1 cellular context compared by ENCODE assay signal in the genomic region with DNA sequence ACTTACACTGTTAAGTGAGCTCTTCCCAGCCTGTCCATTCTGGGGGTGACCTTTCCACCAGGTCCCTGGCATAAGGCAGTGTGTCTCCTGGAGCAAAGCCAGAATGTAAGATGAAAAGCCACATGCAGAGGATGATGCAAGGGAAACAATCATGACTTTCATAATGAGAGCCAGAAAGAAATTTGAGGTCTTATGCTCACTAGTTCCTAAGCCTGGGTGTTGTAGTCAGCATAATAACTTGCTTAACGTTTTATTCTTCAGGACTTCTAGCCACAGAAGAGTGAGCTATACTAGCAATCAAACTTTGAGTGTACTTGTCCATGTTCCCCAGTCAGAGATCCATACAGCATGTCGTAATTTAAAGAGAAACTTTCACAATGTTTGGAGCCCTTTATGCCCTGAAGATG.
TF ChIP-seq lines count a peak whose summit lies in the region.

No MANE protein-coding gene starts in this region.

TF ChIP-seq in GM23338, 12 proteins besides CTCF, POLR2A, EP300 and RAD21 (continued from another document):
- TF ChIP-seq, protein P1, sequence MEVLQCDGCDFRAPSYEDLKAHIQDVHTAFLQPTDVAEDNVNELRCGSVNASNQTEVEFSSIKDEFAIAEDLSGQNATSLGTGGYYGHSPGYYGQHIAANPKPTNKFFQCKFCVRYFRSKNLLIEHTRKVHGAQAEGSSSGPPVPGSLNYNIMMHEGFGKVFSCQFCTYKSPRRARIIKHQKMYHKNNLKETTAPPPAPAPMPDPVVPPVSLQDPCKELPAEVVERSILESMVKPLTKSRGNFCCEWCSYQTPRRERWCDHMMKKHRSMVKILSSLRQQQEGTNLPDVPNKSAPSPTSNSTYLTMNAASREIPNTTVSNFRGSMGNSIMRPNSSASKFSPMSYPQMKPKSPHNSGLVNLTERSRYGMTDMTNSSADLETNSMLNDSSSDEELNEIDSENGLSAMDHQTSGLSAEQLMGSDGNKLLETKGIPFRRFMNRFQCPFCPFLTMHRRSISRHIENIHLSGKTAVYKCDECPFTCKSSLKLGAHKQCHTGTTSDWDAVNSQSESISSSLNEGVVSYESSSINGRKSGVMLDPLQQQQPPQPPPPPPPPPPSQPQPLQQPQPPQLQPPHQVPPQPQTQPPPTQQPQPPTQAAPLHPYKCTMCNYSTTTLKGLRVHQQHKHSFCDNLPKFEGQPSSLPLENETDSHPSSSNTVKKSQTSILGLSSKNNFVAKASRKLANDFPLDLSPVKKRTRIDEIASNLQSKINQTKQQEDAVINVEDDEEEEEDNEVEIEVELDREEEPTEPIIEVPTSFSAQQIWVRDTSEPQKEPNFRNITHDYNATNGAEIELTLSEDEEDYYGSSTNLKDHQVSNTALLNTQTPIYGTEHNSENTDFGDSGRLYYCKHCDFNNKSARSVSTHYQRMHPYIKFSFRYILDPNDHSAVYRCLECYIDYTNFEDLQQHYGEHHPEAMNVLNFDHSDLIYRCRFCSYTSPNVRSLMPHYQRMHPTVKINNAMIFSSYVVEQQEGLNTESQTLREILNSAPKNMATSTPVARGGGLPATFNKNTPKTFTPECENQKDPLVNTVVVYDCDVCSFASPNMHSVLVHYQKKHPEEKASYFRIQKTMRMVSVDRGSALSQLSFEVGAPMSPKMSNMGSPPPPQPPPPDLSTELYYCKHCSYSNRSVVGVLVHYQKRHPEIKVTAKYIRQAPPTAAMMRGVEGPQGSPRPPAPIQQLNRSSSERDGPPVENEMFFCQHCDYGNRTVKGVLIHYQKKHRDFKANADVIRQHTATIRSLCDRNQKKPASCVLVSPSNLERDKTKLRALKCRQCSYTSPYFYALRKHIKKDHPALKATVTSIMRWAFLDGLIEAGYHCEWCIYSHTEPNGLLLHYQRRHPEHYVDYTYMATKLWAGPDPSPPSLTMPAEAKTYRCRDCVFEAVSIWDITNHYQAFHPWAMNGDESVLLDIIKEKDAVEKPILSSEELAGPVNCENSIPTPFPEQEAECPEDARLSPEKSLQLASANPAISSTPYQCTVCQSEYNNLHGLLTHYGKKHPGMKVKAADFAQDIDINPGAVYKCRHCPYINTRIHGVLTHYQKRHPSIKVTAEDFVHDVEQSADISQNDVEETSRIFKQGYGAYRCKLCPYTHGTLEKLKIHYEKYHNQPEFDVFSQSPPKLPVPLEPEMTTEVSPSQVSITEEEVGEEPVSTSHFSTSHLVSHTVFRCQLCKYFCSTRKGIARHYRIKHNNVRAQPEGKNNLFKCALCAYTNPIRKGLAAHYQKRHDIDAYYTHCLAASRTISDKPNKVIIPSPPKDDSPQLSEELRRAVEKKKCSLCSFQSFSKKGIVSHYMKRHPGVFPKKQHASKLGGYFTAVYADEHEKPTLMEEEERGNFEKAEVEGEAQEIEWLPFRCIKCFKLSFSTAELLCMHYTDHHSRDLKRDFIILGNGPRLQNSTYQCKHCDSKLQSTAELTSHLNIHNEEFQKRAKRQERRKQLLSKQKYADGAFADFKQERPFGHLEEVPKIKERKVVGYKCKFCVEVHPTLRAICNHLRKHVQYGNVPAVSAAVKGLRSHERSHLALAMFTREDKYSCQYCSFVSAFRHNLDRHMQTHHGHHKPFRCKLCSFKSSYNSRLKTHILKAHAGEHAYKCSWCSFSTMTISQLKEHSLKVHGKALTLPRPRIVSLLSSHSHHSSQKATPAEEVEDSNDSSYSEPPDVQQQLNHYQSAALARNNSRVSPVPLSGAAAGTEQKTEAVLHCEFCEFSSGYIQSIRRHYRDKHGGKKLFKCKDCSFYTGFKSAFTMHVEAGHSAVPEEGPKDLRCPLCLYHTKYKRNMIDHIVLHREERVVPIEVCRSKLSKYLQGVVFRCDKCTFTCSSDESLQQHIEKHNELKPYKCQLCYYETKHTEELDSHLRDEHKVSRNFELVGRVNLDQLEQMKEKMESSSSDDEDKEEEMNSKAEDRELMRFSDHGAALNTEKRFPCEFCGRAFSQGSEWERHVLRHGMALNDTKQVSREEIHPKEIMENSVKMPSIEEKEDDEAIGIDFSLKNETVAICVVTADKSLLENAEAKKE (CRISPR knock-in tag; IDR thresholded peaks at IDR 0.05): no peak
- TF ChIP-seq EZH2 (IDR thresholded peaks at IDR 0.05; ENCODE audit: low read depth, unreplicated experiment) (no peak), POLR2AphosphoS5 (IDR thresholded peaks at IDR 0.05; ENCODE audit: low read depth) (no peak), CREB1 (CRISPR knock-in tag; IDR thresholded peaks at IDR 0.05; ENCODE audit: low read depth) (no peak), NANOG (IDR thresholded peaks at IDR 0.05; ENCODE audit: borderline replicate concordance) (no peak), EZH2phosphoT487 (IDR thresholded peaks at IDR 0.05; ENCODE audit: unreplicated experiment) (no peak), ZNF331 (CRISPR knock-in tag; IDR thresholded peaks at IDR 0.05; ENCODE audit: low read depth) (no peak), JUNB (IDR thresholded peaks at IDR 0.05; ENCODE audit: unreplicated experiment) (no peak)
- TF ChIP-seq, protein P2, sequence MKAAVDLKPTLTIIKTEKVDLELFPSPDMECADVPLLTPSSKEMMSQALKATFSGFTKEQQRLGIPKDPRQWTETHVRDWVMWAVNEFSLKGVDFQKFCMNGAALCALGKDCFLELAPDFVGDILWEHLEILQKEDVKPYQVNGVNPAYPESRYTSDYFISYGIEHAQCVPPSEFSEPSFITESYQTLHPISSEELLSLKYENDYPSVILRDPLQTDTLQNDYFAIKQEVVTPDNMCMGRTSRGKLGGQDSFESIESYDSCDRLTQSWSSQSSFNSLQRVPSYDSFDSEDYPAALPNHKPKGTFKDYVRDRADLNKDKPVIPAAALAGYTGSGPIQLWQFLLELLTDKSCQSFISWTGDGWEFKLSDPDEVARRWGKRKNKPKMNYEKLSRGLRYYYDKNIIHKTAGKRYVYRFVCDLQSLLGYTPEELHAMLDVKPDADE (IDR thresholded peaks at IDR 0.05): no peak
TF ChIP-seq in GM23338: peak in this region for 0.
